Comparison of ENCODE assay signal across 1 cellular context in genomic region chr3:52238193-52238760, GRCh38.
TF ChIP-seq lines count a peak whose summit lies in the region.

No MANE protein-coding gene starts in this region.

TF ChIP-seq in HepG2, 621 proteins besides CTCF, POLR2A, EP300 and RAD21 (continued from another document and continues in another):
- TF ChIP-seq PATZ1 (CRISPR knock-in tag; IDR thresholded peaks at IDR 0.05) (peak; percentile 70; the same call in 1 of the 2 replicates), ZNF800 (CRISPR knock-in tag; IDR thresholded peaks at IDR 0.05) (no peak), U2AF2 (IDR thresholded peaks at IDR 0.05; ENCODE audit: low read depth, low read length) (no peak), TBX2 (CRISPR knock-in tag; IDR thresholded peaks at IDR 0.05; ENCODE audit: borderline replicate concordance) (peak; percentile 85), NFIC (IDR thresholded peaks at IDR 0.05; ENCODE audit: low read length) (peak; percentile 56; the same call in 1 of the 2 replicates), ZBTB44 (CRISPR knock-in tag; IDR thresholded peaks at IDR 0.05) (no peak), THAP11 (CRISPR knock-in tag; IDR thresholded peaks at IDR 0.05) (peak; percentile 69; the same call in 1 of the 2 replicates), CBFB (CRISPR knock-in tag; IDR thresholded peaks at IDR 0.05) (peak; percentile 45; the same call in 1 of the 2 replicates), NR2F1 (CRISPR knock-in tag; IDR thresholded peaks at IDR 0.05) (peak; percentile 99), ZC3H13 (CRISPR knock-in tag; IDR thresholded peaks at IDR 0.05) (peak; percentile 87), PRPF4 (IDR thresholded peaks at IDR 0.05; ENCODE audit: low read depth, low read length, poor library complexity, severe bottlenecking) (no peak), RCOR2 (CRISPR knock-in tag; IDR thresholded peaks at IDR 0.05) (peak; percentile 61; the same call in 1 of the 2 replicates), NCOA5 (CRISPR knock-in tag; IDR thresholded peaks at IDR 0.05) (no peak), TEAD3 (CRISPR knock-in tag; optimal IDR thresholded peaks at IDR 0.05; ENCODE audit: borderline replicate concordance) (peak; percentile 42), ZNF512B (CRISPR knock-in tag; IDR thresholded peaks at IDR 0.05; ENCODE audit: borderline replicate concordance) (0 out of 2 replicates have a peak, but pooled peaks have one; percentile 33), SOX5 (CRISPR knock-in tag; IDR thresholded peaks at IDR 0.05; ENCODE audit: borderline replicate concordance) (peak; percentile 45; the same call in 1 of the 2 replicates), DZIP1 (CRISPR knock-in tag; IDR thresholded peaks at IDR 0.05) (no peak), ZFY (CRISPR knock-in tag; IDR thresholded peaks at IDR 0.05) (peak; percentile 33; the same call in 1 of the 2 replicates), KLF13 (CRISPR knock-in tag; IDR thresholded peaks at IDR 0.05) (no peak), ZNF350 (CRISPR knock-in tag; IDR thresholded peaks at IDR 0.05; ENCODE audit: borderline replicate concordance, low read depth) (peak; percentile 80; the same call in 1 of the 2 replicates), ZNF780A (CRISPR knock-in tag; IDR thresholded peaks at IDR 0.05) (no peak; the same call in 1 of the 2 replicates), ZSCAN5A (CRISPR knock-in tag; IDR thresholded peaks at IDR 0.05; ENCODE audit: borderline replicate concordance) (peak; percentile 56; the same call in 1 of the 2 replicates), TIGD3 (CRISPR knock-in tag; IDR thresholded peaks at IDR 0.05; ENCODE audit: borderline replicate concordance) (no peak), E2F5 (CRISPR knock-in tag; conservative IDR thresholded peaks at IDR 0.05) (0 out of 2 replicates have a peak, but pooled peaks have one; percentile 20), JUND (CRISPR knock-in tag; IDR thresholded peaks at IDR 0.05) (peak; percentile 16; the same call in 1 of the 2 replicates), DMTF1 (CRISPR knock-in tag; IDR thresholded peaks at IDR 0.05) (no peak)
